ENCODE assay signal across 28 cellular contexts in genomic region chr22:29396126-29396525, GRCh38. TPM values are rescaled to one million over a fixed set of nuclear protein-coding genes. Genes with fewer than 3 reads are reported as not detected.
"Had no signal": no experiment of that assay in that cellular context is flagged by ENCODE, and none has a peak within 500 bp of the region (broad histone marks: within the 10 kb centered on the region; RNA-seq: fewer than 3 reads in every experiment).

No MANE protein-coding gene starts in this region.

- H3K27ac ChIP-seq: ascending aorta, SK-N-MC had no signal

- H3K27me3 Mint-ChIP-seq: activated naive CD4-positive, alpha-beta T cell treated with anti-CD3 and anti-CD28 coated beads, Interleukin-2, amount 50 U/mL, for 24 hours; activated T-cell treated with anti-CD3 and anti-CD28 coated beads, Interleukin-2, amount 50 U/mL, for 24 hours had no signal

- ATAC-seq: activated CD8-positive, alpha-beta memory T cell treated with anti-CD3 and anti-CD28 coated beads, Interleukin-2, amount 10 ng/mL, durations not matched to agents 7 days and 5 days; Right ventricle myocardium inferior had no signal

- H3K9me3 Mint-ChIP-seq: activated B cell treated with CpG ODN at 0.5 μM for 24 hours; activated CD4-positive, alpha-beta T cell treated with anti-CD3 and anti-CD28 coated beads, Interleukin-2, amount 10 ng/mL, durations not matched to agents 24 days and 14 days; activated naive CD4-positive, alpha-beta T cell treated with anti-CD3 and anti-CD28 coated beads, Interleukin-2, amount 50 U/mL, for 24 hours; activated T-cell treated with anti-CD3 and anti-CD28 coated beads, Interleukin-2, amount 50 U/mL, for 24 hours; activated T-helper 1 cell treated with anti-CD3 and anti-CD28 coated beads, Interleukin-12 subunit alpha, Interleukin-12 subunit beta, Interleukin-2, Interleukin-4 antibody, amounts not matched to agents 30 ng/mL and 10 ng/mL and 1 ng/mL, durations not matched to agents 14 hours and 24 hours and 36 hours; brain; central memory CD8-positive, alpha-beta T cell; T-cell had no signal

- H3K27ac Mint-ChIP-seq: activated B cell treated with CpG ODN at 0.5 μM for 24 hours; activated CD4-positive, alpha-beta T cell treated with anti-CD3 and anti-CD28 coated beads, Interleukin-2, amount 10 ng/mL, durations not matched to agents 24 days and 14 days; activated CD8-positive, alpha-beta memory T cell treated with anti-CD3 and anti-CD28 coated beads, Interleukin-2, amount 10 ng/mL, durations not matched to agents 7 days and 5 days; activated naive CD4-positive, alpha-beta T cell treated with anti-CD3 and anti-CD28 coated beads, Interleukin-2, amount 50 U/mL, for 24 hours; activated T-cell treated with anti-CD3 and anti-CD28 coated beads, Interleukin-2, amount 50 U/mL, for 24 hours; activated T-helper 1 cell treated with anti-CD3 and anti-CD28 coated beads, Interleukin-12 subunit alpha, Interleukin-12 subunit beta, Interleukin-2, Interleukin-4 antibody, amounts not matched to agents 30 ng/mL and 10 ng/mL and 1 ng/mL, durations not matched to agents 14 hours and 24 hours and 36 hours; T-cell had no signal

- H3K27me3 ChIP-seq: ascending aorta had no signal

- H3K4me1 ChIP-seq: ascending aorta had no signal

- H3K36me3 ChIP-seq: ascending aorta had no signal

- H3K4me3 ChIP-seq: ascending aorta, SK-N-MC had no signal

- H3K36me3 Mint-ChIP-seq: activated CD8-positive, alpha-beta memory T cell treated with anti-CD3 and anti-CD28 coated beads, Interleukin-2, amount 10 ng/mL, durations not matched to agents 7 days and 5 days; activated naive CD4-positive, alpha-beta T cell treated with anti-CD3 and anti-CD28 coated beads, Interleukin-2, amount 50 U/mL, for 24 hours; brain; T-cell had no signal

- H3K9me3 ChIP-seq: ascending aorta had no signal

- H3K4me3 Mint-ChIP-seq: activated B cell treated with CpG ODN at 0.5 μM for 24 hours; activated CD4-positive, alpha-beta T cell treated with anti-CD3 and anti-CD28 coated beads, Interleukin-2, amount 10 ng/mL, durations not matched to agents 24 days and 14 days; activated CD8-positive, alpha-beta memory T cell treated with anti-CD3 and anti-CD28 coated beads, Interleukin-2, amount 10 ng/mL, durations not matched to agents 7 days and 5 days; activated naive CD4-positive, alpha-beta T cell treated with anti-CD3 and anti-CD28 coated beads, Interleukin-2, amount 50 U/mL, for 24 hours; activated T-cell treated with anti-CD3 and anti-CD28 coated beads, Interleukin-2, amount 50 U/mL, for 24 hours; activated T-helper 1 cell treated with anti-CD3 and anti-CD28 coated beads, Interleukin-12 subunit alpha, Interleukin-12 subunit beta, Interleukin-2, Interleukin-4 antibody, amounts not matched to agents 30 ng/mL and 10 ng/mL and 1 ng/mL, durations not matched to agents 14 hours and 24 hours and 36 hours; brain; central memory CD8-positive, alpha-beta T cell; T-cell had no signal

- DNase-seq: activated B cell treated with CpG ODN at 0.5 μM for 24 hours; activated CD4-positive, alpha-beta T cell treated with anti-CD3 and anti-CD28 coated beads for 1 hour; activated CD4-positive, alpha-beta T cell treated with anti-CD3 and anti-CD28 coated beads, Interleukin-2, amount 10 ng/mL, durations not matched to agents 24 days and 14 days; activated CD4-positive, alpha-beta T cell treated with anti-CD3 and anti-CD28 coated beads, Interleukin-2, amount 50 U/mL, for 48 hours; activated CD8-positive, alpha-beta memory T cell treated with anti-CD3 and anti-CD28 coated beads, Interleukin-2, amount 10 ng/mL, durations not matched to agents 7 days and 5 days; activated effector memory CD4-positive, alpha-beta T cell treated with Interleukin-2 at 50 U/mL for 16 hours; activated naive CD4-positive, alpha-beta T cell; activated T-cell treated with anti-CD3 and anti-CD28 coated beads, Interleukin-2, amount 50 U/mL, for 24 hours; Kasumi-1; NCI-H1105 treated with DMSO at 0.1 percent for 48 hours; NCI-H1436 treated with DMSO at 0.1 percent for 48 hours; NCI-H187; NCI-H2081; NCI-H2227 treated with DMSO at 0.1 percent for 48 hours; NK-92 treated with Interleukin-12 subunit alpha and Interleukin-12 subunit beta, amount 100 ng/mL, for 24 hours; OCI-M1; RPMI8226; T-cell; T-helper 2 cell; T1000 had no signal

RNA-seq across cellular contexts. Expression of gene RFPL1, which starts 42.3 kb away (rescaled TPM):
- total RNA-seq: activated B cell treated with CpG ODN at 0.5 μM for 24 hours; activated CD4-positive, alpha-beta T cell treated with anti-CD3 and anti-CD28 coated beads, Interleukin-2, amount 10 ng/mL, durations not matched to agents 24 days and 14 days; activated CD8-positive, alpha-beta memory T cell treated with anti-CD3 and anti-CD28 coated beads, Interleukin-2, amount 10 ng/mL, durations not matched to agents 7 days and 5 days; activated T-helper 1 cell treated with anti-CD3 and anti-CD28 coated beads, Interleukin-12 subunit alpha, Interleukin-12 subunit beta, Interleukin-2, Interleukin-4 antibody, amounts not matched to agents 30 ng/mL and 10 ng/mL and 1 ng/mL, durations not matched to agents 14 hours and 24 hours and 36 hours; ascending aorta; NCI-H460; Right ventricle myocardium inferior had no signal
